22 cellular contexts compared by ENCODE assay signal in genomic region chrX:40887476-40887875, GRCh38.
A peak's percentile ranks its signal among the peaks of the same experiment; 100 is the strongest.
DNase-seq lines count a peak whose midpoint lies in the region; ATAC-seq and TF ChIP-seq lines count a peak whose summit lies in the region.
"Had no signal": no experiment of that assay in that cellular context is flagged by ENCODE, and none has a peak within 500 bp of the region (broad histone marks: within the 10 kb centered on the region; RNA-seq: fewer than 3 reads in every experiment).

No MANE protein-coding gene starts in this region.

- intact Hi-C loops in natural killer cell (cut with micrococcal nuclease) (no loop called here), psoas muscle (cut with DNase I) (no loop called here)

- WGBS in psoas muscle, 3 donors = 68 to 71% (median 69%) methylated on average over 1 of the region's 1 CpG

- H3K9me3 Mint-ChIP-seq in natural killer cell = no peaks in the 10 kb centered on the region

- peaks cover 0 to 38% of the 10 kb centered on the region in 2 donors for H3K27me3 Mint-ChIP-seq in natural killer cell (ENCODE audit: low read depth in 2 of 2)
- H3K27me3 Mint-ChIP-seq: B cell; CD4-positive, CD25-positive, alpha-beta regulatory T cell had no signal

- peaks cover 2% of the 10 kb centered on the region for H3K9me3 ChIP-seq in HEK293 (ENCODE audit: control insufficient read depth, insufficient read depth, low read depth, low read length)
- H3K9me3 ChIP-seq in SJCRH30 (replicated peaks) = no peaks in the 10 kb centered on the region
- peaks cover 14% of the 10 kb centered on the region for H3K9me3 ChIP-seq in psoas muscle
- H3K9me3 ChIP-seq: MG63 had no signal

- POLR2A ChIA-PET in HEK293 (lab: Yijun Ruan, JAX) = no interaction called here

- no peak for TF ChIP-seq CTCF in AG10803 (conservative IDR thresholded peaks at IDR 0.05; ENCODE audit: low read length)
- no peak for TF ChIP-seq CTCF in HEK293 (tag by site-specific recombination; IDR thresholded peaks at IDR 0.05)
- TF ChIP-seq CTCF in fibroblast of villous mesenchyme (IDR thresholded peaks at IDR 0.05; ENCODE audit: insufficient read depth, low read depth, low read length) = no peak
- no peak for TF ChIP-seq CTCF in natural killer cell (IDR thresholded peaks at IDR 0.05)
- TF ChIP-seq CTCF in psoas muscle (IDR thresholded peaks at IDR 0.05) = no peak

- no peaks in the 10 kb centered on the region for H3K36me3 ChIP-seq in HEK293 (ENCODE audit: control insufficient read depth in 2 of 2, insufficient read depth in 1 of 2, low read length in 2 of 2)
- no peaks in the 10 kb centered on the region for H3K36me3 ChIP-seq in SJCRH30
- H3K36me3 ChIP-seq in psoas muscle (ENCODE audit: insufficient read depth in 1 of 2, low read depth in 1 of 2) = no peaks in the 10 kb centered on the region
- H3K36me3 ChIP-seq: MG63 had no signal

- no peaks in the 10 kb centered on the region for H3K36me3 Mint-ChIP-seq in natural killer cell
- H3K36me3 Mint-ChIP-seq: CD4-positive, CD25-positive, alpha-beta regulatory T cell; IgD-negative memory B cell had no signal

- H3K4me1 Mint-ChIP-seq in natural killer cell = no peaks in the 10 kb centered on the region
- H3K4me1 Mint-ChIP-seq: B cell, IgD-negative memory B cell had no signal

- CTCF ChIA-PET in HEK293 (lab: Yijun Ruan, JAX) = interaction anchor here (1.0 kb wide), 1 partner anchor 9 kb away, joined by 3 read pairs; no protein-coding TSS in a partner anchor

- DNase-seq in AG10803 (ENCODE audit: low read depth) (peak; percentile 58), SJCRH30 (peak in 1 of 2 experiments; percentile 17), fibroblast of villous mesenchyme (ENCODE audit: low read depth) (peak; percentile 42), natural killer cell (no peak), GM03348 (ENCODE audit: low spot score) (no peak), psoas muscle (no peak)
- DNase-seq: 8988T; CD4-positive, CD25-positive, alpha-beta regulatory T cell; COR-L47; DMS 273 treated with DMSO at 0.1 percent for 48 hours; DND-41; MG63; NCI-H1417; NCI-H1694 treated with DMSO at 0.1 percent for 48 hours; NCI-H446; NCI-H526; Right ventricle myocardium superior had no signal

- ATAC-seq in HG03342 (IDR thresholded peaks at IDR 0.05; ENCODE audit: unreplicated experiment) (no peak), natural killer cell (no peak), psoas muscle (no peak)

- H3K4me1 ChIP-seq in HEK293 (ENCODE audit: control insufficient read depth, insufficient read depth, low read length) (no peaks in the 10 kb centered on the region; the same call in 1 of the 2 replicates), SJCRH30 (peaks cover 6% of the 10 kb centered on the region), psoas muscle (no peaks in the 10 kb centered on the region)

- H3K27me3 ChIP-seq in SJCRH30 (no peaks in the 10 kb centered on the region), psoas muscle (ENCODE audit: insufficient read depth in 3 of 3, low read length in 2 of 3) (no peaks in the 10 kb centered on the region)
- H3K27me3 ChIP-seq: MG63 had no signal

- H3K4me3 ChIP-seq in AG10803 (ENCODE audit: low read length) = no peak overlapping the region
- H3K4me3 ChIP-seq in HEK293 (ENCODE audit: low read depth, low read length) = no peak overlapping the region
- no peak overlapping the region for H3K4me3 ChIP-seq in SJCRH30
- no peak overlapping the region for H3K4me3 ChIP-seq in fibroblast of villous mesenchyme (ENCODE audit: low read depth, low read length)
- no peak overlapping the region for H3K4me3 ChIP-seq in psoas muscle
- H3K4me3 ChIP-seq: MG63, SK-N-MC had no signal

- no peak overlapping the region for H3K4me3 Mint-ChIP-seq in natural killer cell
- H3K4me3 Mint-ChIP-seq: B cell; CD4-positive, CD25-positive, alpha-beta regulatory T cell; IgD-negative memory B cell had no signal

- H3K27ac Mint-ChIP-seq in natural killer cell = no peak overlapping the region
- H3K27ac Mint-ChIP-seq: B cell; CD4-positive, CD25-positive, alpha-beta regulatory T cell; IgD-negative memory B cell had no signal

- H3K27ac ChIP-seq in HEK293 (ENCODE audit: extremely low read depth, low read depth, low read length) = no peak overlapping the region
- peak overlapping the region; percentile 30; the same call in 1 of the 2 replicates for H3K27ac ChIP-seq in SJCRH30
- no peak overlapping the region for H3K27ac ChIP-seq in psoas muscle
- H3K27ac ChIP-seq: SK-N-MC had no signal

TF ChIP-seq in HEK293, 187 proteins besides CTCF, POLR2A, EP300 and RAD21 (continues in another document):
- TF ChIP-seq SCRT2 (tag by site-specific recombination; IDR thresholded peaks at IDR 0.05) (no peak), ZNF16 (tag by site-specific recombination; IDR thresholded peaks at IDR 0.05; ENCODE audit: low read depth) (no peak), ZNF157 (tag by site-specific recombination; IDR thresholded peaks at IDR 0.05) (no peak), ZNF624 (tag by site-specific recombination; IDR thresholded peaks at IDR 0.05) (no peak), ZNF19 (tag by site-specific recombination; IDR thresholded peaks at IDR 0.05; ENCODE audit: low read depth) (no peak), FEZF1 (tag by site-specific recombination; IDR thresholded peaks at IDR 0.05) (peak; percentile 26; the same call in 1 of the 2 replicates), ZNF600 (tag by site-specific recombination; IDR thresholded peaks at IDR 0.05) (no peak), EGR2 (tag by site-specific recombination; IDR thresholded peaks at IDR 0.05; ENCODE audit: low read depth) (no peak), ZNF518A (tag by site-specific recombination; conservative IDR thresholded peaks at IDR 0.05; ENCODE audit: low read depth) (no peak), ZNF416 (tag by site-specific recombination; IDR thresholded peaks at IDR 0.05) (no peak), ZBTB20 (tag by site-specific recombination; IDR thresholded peaks at IDR 0.05) (0 out of 2 replicates have a peak, but pooled peaks have one; percentile 3), ZNF114 (tag by site-specific recombination; IDR thresholded peaks at IDR 0.05) (no peak), ZNF596 (tag by site-specific recombination; IDR thresholded peaks at IDR 0.05) (no peak), ZNF394 (tag by site-specific recombination; IDR thresholded peaks at IDR 0.05; ENCODE audit: borderline replicate concordance) (no peak), ZNF266 (tag by site-specific recombination; IDR thresholded peaks at IDR 0.05; ENCODE audit: low read depth) (no peak)
- TF ChIP-seq, protein P1, sequence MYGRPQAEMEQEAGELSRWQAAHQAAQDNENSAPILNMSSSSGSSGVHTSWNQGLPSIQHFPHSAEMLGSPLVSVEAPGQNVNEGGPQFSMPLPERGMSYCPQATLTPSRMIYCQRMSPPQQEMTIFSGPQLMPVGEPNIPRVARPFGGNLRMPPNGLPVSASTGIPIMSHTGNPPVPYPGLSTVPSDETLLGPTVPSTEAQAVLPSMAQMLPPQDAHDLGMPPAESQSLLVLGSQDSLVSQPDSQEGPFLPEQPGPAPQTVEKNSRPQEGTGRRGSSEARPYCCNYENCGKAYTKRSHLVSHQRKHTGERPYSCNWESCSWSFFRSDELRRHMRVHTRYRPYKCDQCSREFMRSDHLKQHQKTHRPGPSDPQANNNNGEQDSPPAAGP (tag by site-specific recombination; IDR thresholded peaks at IDR 0.05) = no peak
- TF ChIP-seq, protein P2, sequence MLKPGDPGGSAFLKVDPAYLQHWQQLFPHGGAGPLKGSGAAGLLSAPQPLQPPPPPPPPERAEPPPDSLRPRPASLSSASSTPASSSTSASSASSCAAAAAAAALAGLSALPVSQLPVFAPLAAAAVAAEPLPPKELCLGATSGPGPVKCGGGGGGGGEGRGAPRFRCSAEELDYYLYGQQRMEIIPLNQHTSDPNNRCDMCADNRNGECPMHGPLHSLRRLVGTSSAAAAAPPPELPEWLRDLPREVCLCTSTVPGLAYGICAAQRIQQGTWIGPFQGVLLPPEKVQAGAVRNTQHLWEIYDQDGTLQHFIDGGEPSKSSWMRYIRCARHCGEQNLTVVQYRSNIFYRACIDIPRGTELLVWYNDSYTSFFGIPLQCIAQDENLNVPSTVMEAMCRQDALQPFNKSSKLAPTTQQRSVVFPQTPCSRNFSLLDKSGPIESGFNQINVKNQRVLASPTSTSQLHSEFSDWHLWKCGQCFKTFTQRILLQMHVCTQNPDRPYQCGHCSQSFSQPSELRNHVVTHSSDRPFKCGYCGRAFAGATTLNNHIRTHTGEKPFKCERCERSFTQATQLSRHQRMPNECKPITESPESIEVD (tag by site-specific recombination; IDR thresholded peaks at IDR 0.05) = peak; percentile 55; the same call in 1 of the 2 replicates

Comparison
In these comparisons a context has a peak if more than half of its experiments do, and no peak if none do; other contexts are left out.
1. DNase-seq: peak in AG10803 (single experiment) and fibroblast of villous mesenchyme (single experiment); none in natural killer cell (single experiment), GM03348 (single experiment) and psoas muscle (0 of 2).